In genomic region chr9:3509926-3510325, GRCh38 we compare ENCODE assay signal across 1 cellular context.
TF ChIP-seq lines count a peak whose summit lies in the region.

No MANE protein-coding gene starts in this region.

TF ChIP-seq in IMR-90, 13 proteins besides CTCF, POLR2A, EP300 and RAD21:
- no peak for TF ChIP-seq USF2 (IDR thresholded peaks at IDR 0.05; ENCODE audit: low read depth, low read length)
TF ChIP-seq in IMR-90: peak in this region for 0.
